8 cellular contexts compared by ENCODE assay signal in the genomic region with DNA sequence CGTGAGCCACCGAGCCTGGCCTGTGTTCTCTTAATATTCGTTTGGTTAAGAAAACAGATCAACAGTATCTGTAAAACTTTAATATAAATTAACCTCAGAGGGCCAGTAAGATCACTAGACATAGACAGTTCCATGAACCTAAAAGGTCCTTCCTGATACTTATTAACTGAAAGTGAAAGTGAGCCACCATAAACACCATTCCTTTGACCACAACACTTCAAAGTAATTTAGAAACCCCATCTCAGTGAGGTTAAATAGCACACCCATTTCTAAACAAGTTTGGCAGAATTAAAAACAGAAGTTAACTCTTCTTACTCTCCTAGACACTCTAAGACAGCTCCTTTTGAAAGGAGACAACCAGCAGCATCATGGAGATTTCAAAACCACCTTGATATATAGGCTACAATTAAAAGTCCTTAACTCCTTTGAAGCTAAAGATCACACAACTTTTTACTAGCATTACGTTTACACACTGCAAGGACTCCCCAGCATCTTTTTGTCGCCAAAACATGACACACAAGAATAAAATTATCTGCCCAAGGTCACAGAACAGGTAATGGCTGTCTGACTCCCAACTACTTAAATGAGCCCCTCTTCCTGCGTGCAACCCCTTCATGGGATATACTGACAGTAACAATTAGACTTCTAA. TPM values are rescaled to one million over a fixed set of nuclear protein-coding genes. Genes with fewer than 3 reads are reported as not detected.
DNase-seq lines count a peak whose midpoint lies in the region; TF ChIP-seq lines count a peak whose summit lies in the region.

No MANE protein-coding gene starts in this region.

- H3K27ac ChIP-seq in VCaP: peak overlapping the region; percentile 68
- H3K27ac ChIP-seq in iPS-18a (ENCODE audit: low read length): no peak overlapping the region
- no peak overlapping the region for H3K27ac ChIP-seq in stomach smooth muscle (ENCODE audit: low read length)

- peaks cover 15% of the 10 kb centered on the region for H3K4me1 ChIP-seq in iPS-18a (ENCODE audit: control insufficient read depth, low read depth, low read length)
- peaks cover 19% of the 10 kb centered on the region for H3K4me1 ChIP-seq in stomach smooth muscle (ENCODE audit: control insufficient read depth, insufficient read depth, low read length)

- H3K9ac ChIP-seq in iPS-18a (ENCODE audit: low read length) (no peak overlapping the region), stomach smooth muscle (ENCODE audit: low read length in 2 of 2) (no peak overlapping the region)

- H3K9me3 ChIP-seq in iPS-18a (ENCODE audit: control insufficient read depth, low read depth, low read length) (no peaks in the 10 kb centered on the region), stomach smooth muscle (ENCODE audit: control insufficient read depth in 2 of 2, low read length in 2 of 2) (no peaks in the 10 kb centered on the region)

- H3K36me3 ChIP-seq in iPS-18a (ENCODE audit: control insufficient read depth, low read depth, low read length): no peaks in the 10 kb centered on the region
- H3K36me3 ChIP-seq in stomach smooth muscle (ENCODE audit: control insufficient read depth in 2 of 2, insufficient read depth in 2 of 2, low read length in 2 of 2): no peaks in the 10 kb centered on the region

- DNase-seq in CD1c-positive myeloid dendritic cell (ENCODE audit: extremely low spot score): peak; percentile 69
- peak; percentile 55 for DNase-seq in H4 (ENCODE audit: low spot score)
- no peak for DNase-seq in HUDEP-2 (lab: John Stamatoyannopoulos, UW; ENCODE audit: unreplicated experiment in 76 of 76)
- DNase-seq in NCI-H446 (lab: John Stamatoyannopoulos, UW): no peak
- DNase-seq in HuH-7.5 (ENCODE audit: low spot score): no peak

- peaks cover 11% of the 10 kb centered on the region for H3K27me3 ChIP-seq in iPS-18a (ENCODE audit: control insufficient read depth, insufficient read depth, low read length)
- no peaks in the 10 kb centered on the region for H3K27me3 ChIP-seq in stomach smooth muscle (ENCODE audit: control insufficient read depth in 1 of 2, insufficient read depth in 2 of 2, low read length in 2 of 2)

- H3K4me3 ChIP-seq in iPS-18a (ENCODE audit: low read length): peak overlapping the region; percentile 76
- peak overlapping the region; percentile 78 to 89 for H3K4me3 ChIP-seq in stomach smooth muscle (ENCODE audit: low read length in 2 of 2)

- no peak for TF ChIP-seq CTCF in VCaP (conservative IDR thresholded peaks at IDR 0.05)

RNA-seq across cellular contexts. Expression of a gene that starts 2.2 kb away (rescaled TPM):
- total RNA-seq in H4 (2014; rRNA removed; shearing (Covaris generic)): 7.5 and 9.7 TPM in 2 replicates

Comparison
In these comparisons a context has a peak if more than half of its experiments do, and no peak if none do; other contexts are left out.
1. DNase-seq: peak in CD1c-positive myeloid dendritic cell (single experiment) and H4 (single experiment); none in HUDEP-2 (0 of 76), NCI-H446 (0 of 2) and HuH-7.5 (single experiment).